26 cellular contexts compared by ENCODE assay signal in genomic region chr13:78999494-78999893, GRCh38.
"Had no signal": no experiment of that assay in that cellular context is flagged by ENCODE, and none has a peak within 500 bp of the region (broad histone marks: within the 10 kb centered on the region; RNA-seq: fewer than 3 reads in every experiment).

No MANE protein-coding gene starts in this region.

- H3K9me3 ChIP-seq: stomach, suprapubic skin, testis, thoracic aorta, thyroid gland, tibial artery, tibial nerve, transverse colon, upper lobe of left lung, upper lobe of right lung, uterus, vagina had no signal

- H3K4me3 ChIP-seq: stomach, suprapubic skin, testis, thoracic aorta, thyroid gland, tibial artery, tibial nerve, transverse colon, upper lobe of left lung, upper lobe of right lung, uterus, vagina had no signal

- DNase-seq: stimulated activated CD4-positive, alpha-beta T cell treated with anti-CD3 and anti-CD28 coated beads, Interleukin-2, amount 100 ng/mL, for 48 hours; stimulated activated CD4-positive, alpha-beta T cell treated with anti-CD3 and anti-CD28 coated beads, Interleukin-4, amount 100 ng/mL, for 1 hour; stimulated activated CD4-positive, alpha-beta T cell treated with anti-CD3 and anti-CD28 coated beads, Interleukin-4, amount 100 ng/mL, for 4 hours; stimulated activated CD8-positive, alpha-beta memory T cell treated with anti-CD3 and anti-CD28 coated beads, Interleukin-4, amount 100 ng/mL, for 48 hours; stimulated activated naive B cell treated with anti-CD40 and anti-IgM and Interleukin-4, amounts not matched to agents 10 μg/mL and 1 μg/mL and 100 μg/mL, for 72 hours; stimulated activated naive CD4-positive, alpha-beta T cell; stimulated activated naive CD4-positive, alpha-beta T cell treated with Interleukin-2 at 50 U/mL for 16 hours; stimulated activated naive CD8-positive, alpha-beta T cell treated with anti-CD3 and anti-CD28 coated beads, Interleukin-15, amount 100 ng/mL, for 72 hours; stimulated activated naive CD8-positive, alpha-beta T cell treated with anti-CD3 and anti-CD28 coated beads, Interleukin-15, Interleukin-2, amounts not matched to agents 100 U/mL and 50 U/mL, for 24 hours; stomach; substantia nigra; testis; thyroid gland; tibial artery; transverse colon; trophoblast cell; upper lobe of left lung; upper lobe of right lung; uterus had no signal

- ATAC-seq: stimulated activated effector memory CD8-positive, alpha-beta T cell treated with anti-CD3 and anti-CD28 coated beads, Interleukin-12 subunit alpha, Interleukin-12 subunit beta, amount 100 ng/mL, for 72 hours; stimulated activated memory B cell treated with anti-CD40 and anti-IgM and Interleukin-4, amounts not matched to agents 10 μg/mL and 1 μg/mL and 100 μg/mL, for 72 hours; stimulated activated naive B cell treated with anti-CD40 and anti-IgM and Interleukin-4, amounts not matched to agents 10 μg/mL and 1 μg/mL and 100 μg/mL, for 72 hours; stimulated activated naive CD8-positive, alpha-beta T cell treated with anti-CD3 and anti-CD28 coated beads, Interleukin-15, amount 100 ng/mL, for 72 hours; stimulated activated naive CD8-positive, alpha-beta T cell treated with anti-CD3 and anti-CD28 coated beads, Interleukin-15, Interleukin-2, amounts not matched to agents 100 U/mL and 50 U/mL, for 24 hours; upper lobe of right lung had no signal

- H3K27me3 ChIP-seq: stomach, suprapubic skin, testis, thyroid gland, tibial nerve, transverse colon, upper lobe of left lung, upper lobe of right lung, uterus, vagina had no signal

- H3K36me3 ChIP-seq: stomach, suprapubic skin, thoracic aorta, thyroid gland, tibial artery, tibial nerve, transverse colon, upper lobe of left lung, upper lobe of right lung, uterus, vagina had no signal

- H3K27ac ChIP-seq: stomach, suprapubic skin, testis, thoracic aorta, thyroid gland, tibial artery, tibial nerve, transverse colon, upper lobe of left lung, upper lobe of right lung, uterus, vagina had no signal

- FAIRE-seq: urothelium cell line had no signal

- H3K4me1 ChIP-seq: stomach, suprapubic skin, testis, thyroid gland, tibial artery, tibial nerve, transverse colon, upper lobe of left lung, upper lobe of right lung, uterus, vagina had no signal
